In genomic region chrX:17689971-17690409, GRCh38 we compare ENCODE assay signal across 8 cellular contexts. TPM values are rescaled to one million over a fixed set of nuclear protein-coding genes. Genes with fewer than 3 reads are reported as not detected.
DNase-seq lines count a peak whose midpoint lies in the region; ATAC-seq, FAIRE-seq and TF ChIP-seq lines count a peak whose summit lies in the region.

No MANE protein-coding gene starts in this region.

- TF ChIP-seq CTCF in LNCaP clone FGC (IDR thresholded peaks at IDR 0.05; ENCODE audit: control insufficient read depth, extremely low read depth, insufficient read depth) (peak; percentile 67), Peyer's patch (IDR thresholded peaks at IDR 0.05) (peak in 5 of 6 experiments; percentile 29 to 79 (median 68)), K562 (IDR thresholded peaks at IDR 0.05 in 2 of 3, conservative IDR thresholded peaks at IDR 0.05 in 1 of 3; ENCODE audit: insufficient read depth in 2 of 3, low read depth in 1 of 3, low read length in 3 of 3) (peak; percentile 41 to 62 (median 51))

- H3K27ac ChIP-seq in Peyer's patch (no peak overlapping the region), K562 (ENCODE audit: extremely low read depth, low read depth, low read length) (no peak overlapping the region)

- TF ChIP-seq EP300 in K562 (IDR thresholded peaks at IDR 0.05; ENCODE audit: low read length), result no peak

- BruUV-seq in K562 (replicated peaks; lab: Mats Ljungman, UMichigan), result no TSS peak

- H2AFZ ChIP-seq in K562 (ENCODE audit: low read depth, low read length), result no peak overlapping the region

- H3K4me3 ChIP-seq in LNCaP clone FGC (ENCODE audit: low read depth, low read length), result no peak overlapping the region
- no peak overlapping the region for H3K4me3 ChIP-seq in Peyer's patch
- H3K4me3 ChIP-seq in K562, result no peak overlapping the region

- intact Hi-C loops in K562 (cut with micrococcal nuclease), result loop anchor here (2.0 to 10.0 kb wide), 2 partner anchors 155 to 565 kb away; no protein-coding TSS in a partner anchor

- H3K27me3 ChIP-seq in Peyer's patch, result no peaks in the 10 kb centered on the region
- no peaks in the 10 kb centered on the region for H3K27me3 ChIP-seq in K562 (ENCODE audit: control insufficient read depth in 2 of 2, insufficient read depth in 2 of 2, low read length in 2 of 2)

- CTCF ChIA-PET in K562 (lab: Yijun Ruan, JAX; ENCODE audit: low intra/inter-chr PET ratio), result no interaction called here

- no peak overlapping the region for H3K9ac ChIP-seq in K562 (ENCODE audit: insufficient read depth in 1 of 2, low read depth in 2 of 2, low read length in 2 of 2)

- in situ Hi-C loops in K562 (cut with MboI), result no loop called here

- 5% methylated on average over 4 of the region's 4 CpGs for WGBS in K562 (ENCODE audit: insufficient coverage, low coverage, missing lambda C conversion rate)

- TF ChIP-seq RAD21 in K562 (CRISPR knock-in tag; conservative IDR thresholded peaks at IDR 0.05 in 1 of 2, IDR thresholded peaks at IDR 0.05 in 1 of 2), result peak; percentile 49 to 65

- peak; percentile 57 for FAIRE-seq in K562 (lab: Jason Lieb, UNC)

- peak; percentile 71 for DNase-seq in COLO668 (lab: John Stamatoyannopoulos, UW; ENCODE audit: unreplicated experiment)
- DNase-seq in GM19238 (ENCODE audit: insufficient read length, low spot score), result peak; percentile 5
- DNase-seq in LNCaP clone FGC (ENCODE audit: low read depth), result peak; percentile 26
- peak in 1 of 3 donors; percentile 64 for DNase-seq in Peyer's patch
- peak; percentile 22 to 35 (median 32) for DNase-seq in K562 (ENCODE audit: extremely low read depth in 1 of 4, low spot score in 3 of 4)
- peak; percentile 62 for DNase-seq in iPS-NIHi7 (ENCODE audit: extremely low spot score)
- peak; percentile 14 to 26 for DNase-seq in stimulated activated CD4-positive, alpha-beta T cell treated with anti-CD3 and anti-CD28 coated beads, Interleukin-2, amount 100 ng/mL, for 24 hours
- no peak for DNase-seq in epidermal melanocyte (ENCODE audit: insufficient read length, low spot score)

- H3K9me1 ChIP-seq in K562 (ENCODE audit: control insufficient read depth, insufficient read depth, low read length), result no peaks in the 10 kb centered on the region

- H3K4me2 ChIP-seq in K562 (ENCODE audit: insufficient read depth, low read length), result no peak overlapping the region

- peak; percentile 79 for ATAC-seq in K562

- no peaks in the 10 kb centered on the region for H4K20me1 ChIP-seq in K562 (replicated peaks; ENCODE audit: control insufficient read depth, insufficient read depth, low read length)

- H3K9me3 ChIP-seq in Peyer's patch (no peaks in the 10 kb centered on the region), K562 (replicated peaks; ENCODE audit: control insufficient read depth, insufficient read depth, low read depth, low read length) (no peaks in the 10 kb centered on the region)

- H3K4me1 ChIP-seq in Peyer's patch, result no peaks in the 10 kb centered on the region
- no peaks in the 10 kb centered on the region for H3K4me1 ChIP-seq in K562 (replicated peaks in 1 of 2; ENCODE audit: control insufficient read depth in 2 of 2, insufficient read depth in 2 of 2, low read length in 2 of 2)

- no peak for TF ChIP-seq POLR2A in Peyer's patch (IDR thresholded peaks at IDR 0.05)
- no peak for TF ChIP-seq POLR2A in K562 (conservative IDR thresholded peaks at IDR 0.05)

- no peaks in the 10 kb centered on the region for H3K79me2 ChIP-seq in K562 (ENCODE audit: control insufficient read depth, insufficient read depth, low read length)

- POLR2A ChIA-PET in K562 (lab: Yijun Ruan, JAX), result no interaction called here

- no peaks in the 10 kb centered on the region for H3K36me3 ChIP-seq in Peyer's patch
- no peaks in the 10 kb centered on the region for H3K36me3 ChIP-seq in K562 (ENCODE audit: control insufficient read depth, insufficient read depth, low read length)

TF ChIP-seq in K562, 482 proteins besides CTCF, POLR2A, EP300 and RAD21:
- TF ChIP-seq, protein P1, sequence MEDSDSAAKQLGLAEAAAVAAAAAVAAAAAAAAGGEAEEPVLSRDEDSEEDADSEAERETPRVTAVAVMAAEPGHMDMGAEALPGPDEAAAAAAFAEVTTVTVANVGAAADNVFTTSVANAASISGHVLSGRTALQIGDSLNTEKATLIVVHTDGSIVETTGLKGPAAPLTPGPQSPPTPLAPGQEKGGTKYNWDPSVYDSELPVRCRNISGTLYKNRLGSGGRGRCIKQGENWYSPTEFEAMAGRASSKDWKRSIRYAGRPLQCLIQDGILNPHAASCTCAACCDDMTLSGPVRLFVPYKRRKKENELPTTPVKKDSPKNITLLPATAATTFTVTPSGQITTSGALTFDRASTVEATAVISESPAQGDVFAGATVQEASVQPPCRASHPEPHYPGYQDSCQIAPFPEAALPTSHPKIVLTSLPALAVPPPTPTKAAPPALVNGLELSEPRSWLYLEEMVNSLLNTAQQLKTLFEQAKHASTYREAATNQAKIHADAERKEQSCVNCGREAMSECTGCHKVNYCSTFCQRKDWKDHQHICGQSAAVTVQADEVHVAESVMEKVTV (CRISPR knock-in tag; IDR thresholded peaks at IDR 0.05), result peak; percentile 24; the same call in 1 of the 2 replicates
- TF ChIP-seq MAFK (IDR thresholded peaks at IDR 0.05; ENCODE audit: low read length) (peak; percentile 53; the same call in 1 of the 2 replicates), CEBPB (tag; IDR thresholded peaks at IDR 0.05) (no peak), SMC3 (conservative IDR thresholded peaks at IDR 0.05; ENCODE audit: insufficient read depth, low read depth, low read length) (peak; percentile 46), ARID1B (IDR thresholded peaks at IDR 0.05) (no peak), FIP1L1 (IDR thresholded peaks at IDR 0.05; ENCODE audit: low read depth, low read length, poor library complexity, severe bottlenecking) (no peak), MAFG (tag; conservative IDR thresholded peaks at IDR 0.05) (0 out of 2 replicates have a peak, but pooled peaks have one; percentile 19), MAFF (IDR thresholded peaks at IDR 0.05; ENCODE audit: low read length) (0 out of 2 replicates have a peak, but pooled peaks have one; percentile 3)

RNA-seq across cellular contexts. Expression of gene SCML1, which starts 47.3 kb away (rescaled TPM):
- total RNA-seq in Peyer's patch, result 10 to 100 TPM; 14.0 to 20.6 (median 18.7) TPM
- total RNA-seq in K562 (2011; cell fraction: chromatin; rRNA removed; ENCODE audit: low replicate concordance), result not detected in 2 replicates
- not detected in 2 replicates for total RNA-seq in K562 (2011; cell fraction: nucleolus; rRNA removed)
- total RNA-seq in K562 (2011; cell fraction: nucleoplasm; rRNA removed), result not detected in 2 replicates
- not detected in 2 replicates for total RNA-seq in K562 (2014; rRNA removed)
- not detected in 2 replicates for total RNA-seq in K562 (2014; rRNA removed; fragmentation: Illumina TruSeq; extraction: Trizol)
- 0.04 TPM in 1 of 2 replicates, not detected in the other for total RNA-seq in K562 (2015; rRNA removed; fragmentation: Illumina TruSeq; extraction: Trizol)
- total RNA-seq in K562 (2021), result 0.07 TPM in 1 of 2 replicates, not detected in the other
- not detected in 2 replicates for polyA plus RNA-seq in K562 (2011; rRNA removed)
- polyA plus RNA-seq in K562 (2011; cell fraction: cytosol; rRNA removed), result not detected in 2 replicates
- not detected in 2 replicates for polyA plus RNA-seq in K562 (2011; cell fraction: nucleus; rRNA removed)
- not detected in 2 replicates for polyA plus RNA-seq in K562 (2012)
- 0.01 TPM in 1 of 2 replicates, not detected in the other for polyA plus RNA-seq in K562 (2014; fragmentation: Illumina TruSeq; extraction: Trizol)
- under 1 TPM in 1 of 2 experiments, not detected in 1; 0.04 TPM for polyA plus RNA-seq in K562 (2014; fragmentation: Nextera tagmentation; extraction: Ambion mirVana)
- not detected in 2 replicates for polyA plus RNA-seq in K562 (2014; rRNA removed)
- polyA minus RNA-seq in K562 (2011; rRNA and poly(A)+ RNA removed), result not detected in 2 replicates
- polyA minus RNA-seq in K562 (2011; cell fraction: cytosol; rRNA and poly(A)+ RNA removed), result 0.46 TPM in 1 of 2 replicates, not detected in the other
- polyA minus RNA-seq in K562 (2011; cell fraction: nucleus; rRNA and poly(A)+ RNA removed), result not detected in 2 replicates

Comparison
In these comparisons a context has a peak if more than half of its experiments do, and no peak if none do; other contexts are left out.
1. RNA of gene SCML1, which starts 47.3 kb away (total RNA-seq): 14.0 to 20.6 TPM in Peyer's patch; 0.04 to 0.07 TPM in K562; every median in the first group is over 10 times any median in the second.
2. Peak in every context shown above with its lines, with median percentiles within 50 percentile points of each other: CTCF ChIP-seq.